ENCODE assay signal across 18 cellular contexts in genomic region chr6:83709748-83710050, GRCh38. TPM values are rescaled to one million over a fixed set of nuclear protein-coding genes. Genes with fewer than 3 reads are reported as not detected.
DNase-seq lines count a peak whose midpoint lies in the region; ATAC-seq, FAIRE-seq and TF ChIP-seq lines count a peak whose summit lies in the region.
"Had no signal": no experiment of that assay in that cellular context is flagged by ENCODE, and none has a peak within 500 bp of the region (broad histone marks: within the 10 kb centered on the region; RNA-seq: fewer than 3 reads in every experiment).

No MANE protein-coding gene starts in this region.

- H3K4me2 ChIP-seq in A549 (peak overlapping the region; percentile 96), neural progenitor cell (peak overlapping the region; percentile 99)

- H3K27me3 ChIP-seq in HUES6 (ENCODE audit: control insufficient read depth, insufficient read depth, low read length) (peaks cover 66% of the 10 kb centered on the region), endocrine pancreas (ENCODE audit: control insufficient read depth, insufficient read depth, low read length) (no peaks in the 10 kb centered on the region), neural progenitor cell (peaks cover 74% of the 10 kb centered on the region)
- H3K27me3 ChIP-seq in naive thymus-derived CD4-positive, alpha-beta T cell (ENCODE audit: control insufficient read depth in 2 of 2, insufficient read depth in 2 of 2, low read length in 2 of 2): peaks cover 0 to 3% of the 10 kb centered on the region in 2 donors

- H3K9me3 Mint-ChIP-seq in neural progenitor cell: peaks cover 5% of the 10 kb centered on the region
- H3K9me3 Mint-ChIP-seq in naive thymus-derived CD4-positive, alpha-beta T cell: peaks cover 0 to 23% (median 12%) of the 10 kb centered on the region in 11 donors
- peaks cover 7 to 14% of the 10 kb centered on the region in 2 donors for H3K9me3 Mint-ChIP-seq in effector memory CD8-positive, alpha-beta T cell

- peaks cover 12% of the 10 kb centered on the region for H3K27me3 Mint-ChIP-seq in neural progenitor cell (ENCODE audit: insufficient read depth, low read depth)
- peaks cover 43 to 62% (median 48%) of the 10 kb centered on the region in 5 donors for H3K27me3 Mint-ChIP-seq in naive thymus-derived CD4-positive, alpha-beta T cell
- H3K27me3 Mint-ChIP-seq in effector memory CD8-positive, alpha-beta T cell: peaks cover 19 to 54% of the 10 kb centered on the region in 2 donors

- H3K4me3 Mint-ChIP-seq in neural progenitor cell: peak overlapping the region; percentile 94
- peak overlapping the region in 2 of 10 donors; percentile 38 to 51 for H3K4me3 Mint-ChIP-seq in naive thymus-derived CD4-positive, alpha-beta T cell
- H3K4me3 Mint-ChIP-seq in effector memory CD8-positive, alpha-beta T cell: peak overlapping the region in 1 of 2 donors; percentile 65

- H4K20me1 ChIP-seq in neural progenitor cell (ENCODE audit: low read depth): no peaks in the 10 kb centered on the region

- intact Hi-C loops in naive thymus-derived CD4-positive, alpha-beta T cell (cut with micrococcal nuclease): no loop called here

- H3K79me2 ChIP-seq in neural progenitor cell (ENCODE audit: low read depth): no peaks in the 10 kb centered on the region

- TF ChIP-seq POLR2A in A549 (IDR thresholded peaks at IDR 0.05; ENCODE audit: low read length): no peak

- POLR2A ChIA-PET in A549 (lab: Yijun Ruan, JAX): no interaction called here
- POLR2A ChIA-PET in naive thymus-derived CD4-positive, alpha-beta T cell (lab: Charles Lee): no interaction called here

- 89% methylated on average over 8 of the region's 8 CpGs for WGBS in A549 (ENCODE audit: missing lambda C conversion rate)

- H3K9me3 ChIP-seq in A549: peaks cover 5% of the 10 kb centered on the region; the same call in 2 of the 3 replicates
- H3K9me3 ChIP-seq in HUES6 (ENCODE audit: control insufficient read depth, insufficient read depth, low read depth, low read length): no peaks in the 10 kb centered on the region
- H3K9me3 ChIP-seq in endocrine pancreas (ENCODE audit: control insufficient read depth, low read length): no peaks in the 10 kb centered on the region
- no peaks in the 10 kb centered on the region for H3K9me3 ChIP-seq in neural progenitor cell (ENCODE audit: low read depth)
- H3K9me3 ChIP-seq in naive thymus-derived CD4-positive, alpha-beta T cell (ENCODE audit: control insufficient read depth in 2 of 3, low read length in 3 of 3): no peaks in the 10 kb centered on the region
- H3K9me3 ChIP-seq: body of pancreas had no signal

- H3K9ac ChIP-seq in HUES6 (ENCODE audit: low read length) (no peak overlapping the region), endocrine pancreas (ENCODE audit: control insufficient read depth, insufficient read depth, low read length) (peak overlapping the region; percentile 92), neural progenitor cell (no peak overlapping the region)
- H3K9ac ChIP-seq: SK-N-SH had no signal

- H3F3A ChIP-seq in neural progenitor cell (ENCODE audit: low read depth): no peaks in the 10 kb centered on the region

- peak overlapping the region; percentile 98 for H2AFZ ChIP-seq in neural progenitor cell (replicated peaks)

- no peaks in the 10 kb centered on the region for H3K36me3 ChIP-seq in HUES6 (ENCODE audit: control insufficient read depth, insufficient read depth, low read length)
- H3K36me3 ChIP-seq in endocrine pancreas (ENCODE audit: control insufficient read depth, insufficient read depth, low read length): no peaks in the 10 kb centered on the region
- H3K36me3 ChIP-seq in neural progenitor cell: no peaks in the 10 kb centered on the region
- no peaks in the 10 kb centered on the region for H3K36me3 ChIP-seq in naive thymus-derived CD4-positive, alpha-beta T cell (ENCODE audit: control insufficient read depth in 2 of 3, insufficient read depth in 3 of 3, low read length in 3 of 3)

- no peak for TF ChIP-seq CTCF in A549 (IDR thresholded peaks at IDR 0.05)
- TF ChIP-seq CTCF in neural progenitor cell (IDR thresholded peaks at IDR 0.05): no peak

- CTCF ChIA-PET in A549 (lab: Yijun Ruan, JAX): no interaction called here
- CTCF ChIA-PET in naive thymus-derived CD4-positive, alpha-beta T cell (lab: Charles Lee): no interaction called here

- no peaks in the 10 kb centered on the region for H3K36me3 Mint-ChIP-seq in neural progenitor cell
- peaks cover 0 to 5% (median 1%) of the 10 kb centered on the region in 5 donors for H3K36me3 Mint-ChIP-seq in naive thymus-derived CD4-positive, alpha-beta T cell
- H3K36me3 Mint-ChIP-seq in effector memory CD8-positive, alpha-beta T cell (ENCODE audit: insufficient read depth): no peaks in the 10 kb centered on the region

- DNase-seq in A549 (ENCODE audit: low read depth in 1 of 2, low spot score in 1 of 2) (no peak), neural progenitor cell (ENCODE audit: low spot score) (no peak), NOMO-1 treated with DMSO at 0.1 percent for 48 hours (lab: John Stamatoyannopoulos, UW; ENCODE audit: unreplicated experiment) (no peak)
- no peak for DNase-seq in naive thymus-derived CD4-positive, alpha-beta T cell
- DNase-seq in effector CD4-positive, alpha-beta T cell: no peak
- no peak for DNase-seq in effector memory CD8-positive, alpha-beta T cell
- DNase-seq: activated gamma-delta T cell treated with Interleukin-2 at 50 U/mL for 16 hours, KBM-7, OCI-M1 had no signal

- H3K4me1 Mint-ChIP-seq in neural progenitor cell: peaks cover 2% of the 10 kb centered on the region
- peaks cover 0 to 12% (median 0%) of the 10 kb centered on the region in 7 donors for H3K4me1 Mint-ChIP-seq in naive thymus-derived CD4-positive, alpha-beta T cell
- H3K4me1 Mint-ChIP-seq in effector memory CD8-positive, alpha-beta T cell (ENCODE audit: low read depth in 2 of 2): peaks cover 0 to 6% of the 10 kb centered on the region in 2 donors

- FAIRE-seq in A549 (lab: Jason Lieb, UNC): no peak
- FAIRE-seq: endometrium, H54, TTC549 had no signal

- H3K27ac ChIP-seq in A549: no peak overlapping the region
- no peak overlapping the region for H3K27ac ChIP-seq in HUES6 (ENCODE audit: low read depth, low read length)
- no peak overlapping the region for H3K27ac ChIP-seq in neural progenitor cell
- H3K27ac ChIP-seq in naive thymus-derived CD4-positive, alpha-beta T cell (ENCODE audit: low read depth, low read length): no peak overlapping the region
- H3K27ac ChIP-seq: body of pancreas, skin epidermis had no signal

- no peak for TF ChIP-seq EP300 in A549 (IDR thresholded peaks at IDR 0.05)

- H3K27ac Mint-ChIP-seq in neural progenitor cell: no peak overlapping the region
- no peak overlapping the region for H3K27ac Mint-ChIP-seq in naive thymus-derived CD4-positive, alpha-beta T cell
- no peak overlapping the region for H3K27ac Mint-ChIP-seq in effector memory CD8-positive, alpha-beta T cell

- peak overlapping the region; percentile 69 for H3K4me3 ChIP-seq in A549
- peak overlapping the region; percentile 70 for H3K4me3 ChIP-seq in HUES6 (ENCODE audit: low read depth, low read length)
- H3K4me3 ChIP-seq in endocrine pancreas (ENCODE audit: control insufficient read depth, insufficient read depth, low read length): peak overlapping the region; percentile 78
- peak overlapping the region; percentile 72 for H3K4me3 ChIP-seq in neural progenitor cell
- no peak overlapping the region for H3K4me3 ChIP-seq in naive thymus-derived CD4-positive, alpha-beta T cell (ENCODE audit: low read length)

- no peak for TF ChIP-seq RAD21 in A549 (conservative IDR thresholded peaks at IDR 0.05 in 1 of 2, IDR thresholded peaks at IDR 0.05 in 1 of 2)

- no peak for ATAC-seq in A549
- no peak for ATAC-seq in naive thymus-derived CD4-positive, alpha-beta T cell
- ATAC-seq in effector memory CD8-positive, alpha-beta T cell (replicated peaks): no peak

- H3K4me1 ChIP-seq in A549 (no peaks in the 10 kb centered on the region), HUES6 (ENCODE audit: control insufficient read depth, insufficient read depth, low read length) (no peaks in the 10 kb centered on the region), endocrine pancreas (ENCODE audit: control insufficient read depth, insufficient read depth, low read length) (no peaks in the 10 kb centered on the region), neural progenitor cell (no peaks in the 10 kb centered on the region)
- H3K4me1 ChIP-seq in naive thymus-derived CD4-positive, alpha-beta T cell (ENCODE audit: control insufficient read depth in 2 of 2, insufficient read depth in 2 of 2, low read length in 2 of 2): no peaks in the 10 kb centered on the region

TF ChIP-seq in A549, 52 proteins besides CTCF, POLR2A, EP300 and RAD21:
- TF ChIP-seq MAZ (IDR thresholded peaks at IDR 0.05; ENCODE audit: borderline replicate concordance, low read depth, low read length) (no peak), BHLHE40 (IDR thresholded peaks at IDR 0.05; ENCODE audit: low read depth, low read length) (no peak), POLR2AphosphoS2 (conservative IDR thresholded peaks at IDR 0.05; ENCODE audit: low read length) (no peak), RFX5 (IDR thresholded peaks at IDR 0.05) (no peak), CHD4 (IDR thresholded peaks at IDR 0.05; ENCODE audit: borderline replicate concordance) (no peak)

RNA-seq across cellular contexts. Expression of gene SNAP91, which starts 0.8 kb away (rescaled TPM):
- polyA plus RNA-seq in A549 (2011; rRNA removed) (0.08 and 0.13 TPM in 2 replicates), A549 (2017; fragmentation: RNase III; extraction: RNeasy Plus Mini Kit Qiagen cat#74134 plus additional on column Dnase treatment) (0.07 to 0.39 TPM (median 0.34 TPM) in 3 replicates)
- polyA plus RNA-seq in A549 (2012; cell fraction: cytosol; rRNA removed): 0.07 and 0.12 TPM in 2 replicates
- polyA plus RNA-seq in A549 (2012; cell fraction: nucleus; rRNA removed): 0.05 and 0.14 TPM in 2 replicates
- 0.39 and 0.41 TPM in 2 replicates for polyA minus RNA-seq in A549 (2011; rRNA and poly(A)+ RNA removed)
- total RNA-seq in neural progenitor cell (ENCODE audit: low replicate concordance): 2.8 and 3.4 TPM in 2 replicates
- total RNA-seq in naive thymus-derived CD4-positive, alpha-beta T cell: not detected
- not detected for polyA plus RNA-seq in naive thymus-derived CD4-positive, alpha-beta T cell
- total RNA-seq: activated CD8-positive, alpha-beta memory T cell treated with anti-CD3 and anti-CD28 coated beads for 36 hours had no signal
